In genomic region chr6:75437451-75438185, GRCh38 we compare ENCODE assay signal across 11 cellular contexts. TPM values are rescaled to one million over a fixed set of nuclear protein-coding genes. Genes with fewer than 3 reads are reported as not detected.
A peak's percentile ranks its signal among the peaks of the same experiment; 100 is the strongest.
DNase-seq lines count a peak whose midpoint lies in the region; ATAC-seq and TF ChIP-seq lines count a peak whose summit lies in the region.
"Had no signal": no experiment of that assay in that cellular context is flagged by ENCODE, and none has a peak within 500 bp of the region (broad histone marks: within the 10 kb centered on the region; RNA-seq: fewer than 3 reads in every experiment).

No MANE protein-coding gene starts in this region.

- CTCF ChIA-PET in activated CD8-positive, alpha-beta T cell treated with anti-CD3 and anti-CD28 coated beads for 36 hours (lab: Charles Lee) = interaction anchor here (0.6 to 1.1 kb wide), 2 partner anchors 137 to 140 kb away, joined by 3 to 4 read pairs; no protein-coding TSS in a partner anchor
- CTCF ChIA-PET in WTC11 (lab: Charles Lee) = no interaction called here

- no peak for ATAC-seq in activated CD8-positive, alpha-beta T cell treated with anti-CD3 and anti-CD28 coated beads for 36 hours
- no peak for ATAC-seq in WTC11

- H3K4me3 Mint-ChIP-seq in activated CD8-positive, alpha-beta T cell treated with anti-CD3 and anti-CD28 coated beads for 36 hours = no peak overlapping the region
- no peak overlapping the region for H3K4me3 Mint-ChIP-seq in WTC11
- H3K4me3 Mint-ChIP-seq: activated B cell treated with CpG ODN at 0.5 μM for 24 hours; CD8-positive, alpha-beta memory T cell had no signal

- peaks cover 12% of the 10 kb centered on the region for H3K4me1 ChIP-seq in stomach smooth muscle (ENCODE audit: control insufficient read depth, insufficient read depth, low read length)

- peaks cover 2% of the 10 kb centered on the region for H3K9me3 Mint-ChIP-seq in activated CD8-positive, alpha-beta T cell treated with anti-CD3 and anti-CD28 coated beads for 36 hours
- H3K9me3 Mint-ChIP-seq in WTC11 = peaks cover 1% of the 10 kb centered on the region
- H3K9me3 Mint-ChIP-seq: activated B cell treated with CpG ODN at 0.5 μM for 24 hours; activated T-helper 2 cell treated with anti-CD3 and anti-CD28 coated beads, Interferon-gamma antibody, Interleukin-2, Interleukin-4, amounts not matched to agents 10 μg/mL and 5 μg/mL and 100 μg/mL, durations not matched to agents 14 hours and 24 hours and 36 hours had no signal

- TF ChIP-seq CTCF in kidney epithelial cell (IDR thresholded peaks at IDR 0.05; ENCODE audit: insufficient read depth, low read length, poor library complexity, severe bottlenecking) = no peak
- TF ChIP-seq CTCF in activated CD8-positive, alpha-beta T cell treated with anti-CD3 and anti-CD28 coated beads for 36 hours (IDR thresholded peaks at IDR 0.05) = no peak
- no peak for TF ChIP-seq CTCF in WTC11 (IDR thresholded peaks at IDR 0.05)

- DNase-seq in HCEC 1CT (peak; percentile 57), cerebellar cortex (ENCODE audit: low spot score) (peak; percentile 8), kidney epithelial cell (ENCODE audit: low read depth) (peak; percentile 32), ecto neural progenitor cell (ENCODE audit: low spot score) (no peak), ACHN (no peak), WTC11 (ENCODE audit: low spot score) (no peak)
- DNase-seq in activated CD8-positive, alpha-beta T cell treated with anti-CD3 and anti-CD28 coated beads for 36 hours = no peak
- DNase-seq: activated B cell treated with CpG ODN at 0.5 μM for 24 hours; CD8-positive, alpha-beta memory T cell had no signal

- H3K27me3 Mint-ChIP-seq in activated CD8-positive, alpha-beta T cell treated with anti-CD3 and anti-CD28 coated beads for 36 hours = peaks cover 16% of the 10 kb centered on the region
- no peaks in the 10 kb centered on the region for H3K27me3 Mint-ChIP-seq in WTC11 (ENCODE audit: low read depth)
- H3K27me3 Mint-ChIP-seq: activated B cell treated with CpG ODN at 0.5 μM for 24 hours had no signal

- intact Hi-C loops in activated CD8-positive, alpha-beta T cell treated with anti-CD3 and anti-CD28 coated beads for 36 hours (cut with micrococcal nuclease) = no loop called here

- in situ Hi-C loops in ACHN (cut with HindIII; ENCODE audit: low pct_ligation_motif_present, low pct_unique_long_range_greater_than_20kb, low sequenced_read_pairs) = no loop called here

- no peaks in the 10 kb centered on the region for H3K9me3 ChIP-seq in stomach smooth muscle (ENCODE audit: control insufficient read depth in 2 of 2, low read length in 2 of 2)

- H3K9ac ChIP-seq in stomach smooth muscle (ENCODE audit: low read length in 2 of 2) = peak overlapping the region; percentile 3 to 31

- POLR2A ChIA-PET in activated CD8-positive, alpha-beta T cell treated with anti-CD3 and anti-CD28 coated beads for 36 hours (lab: Charles Lee) = interaction anchor here (0.6 kb wide), 1 partner anchor 18 kb away, joined by 3 read pairs; no protein-coding TSS in a partner anchor
- POLR2A ChIA-PET in WTC11 (lab: Charles Lee) = no interaction called here

- H3K27ac Mint-ChIP-seq in activated CD8-positive, alpha-beta T cell treated with anti-CD3 and anti-CD28 coated beads for 36 hours = no peak overlapping the region
- H3K27ac Mint-ChIP-seq in WTC11 = no peak overlapping the region
- H3K27ac Mint-ChIP-seq: activated B cell treated with CpG ODN at 0.5 μM for 24 hours; activated T-helper 2 cell treated with anti-CD3 and anti-CD28 coated beads, Interferon-gamma antibody, Interleukin-2, Interleukin-4, amounts not matched to agents 10 μg/mL and 5 μg/mL and 100 μg/mL, durations not matched to agents 14 hours and 24 hours and 36 hours; CD8-positive, alpha-beta memory T cell had no signal

- peak overlapping the region; percentile 50 for H3K27ac ChIP-seq in stomach smooth muscle (ENCODE audit: low read length)

- H3K4me3 ChIP-seq in kidney epithelial cell (ENCODE audit: low read depth, low read length) = no peak overlapping the region
- H3K4me3 ChIP-seq in stomach smooth muscle (ENCODE audit: low read length in 2 of 2) = peak overlapping the region in 1 of 2 donors; percentile 9

- H3K36me3 ChIP-seq in kidney epithelial cell (ENCODE audit: control insufficient read depth, insufficient read depth, low read length) (no peaks in the 10 kb centered on the region), stomach smooth muscle (ENCODE audit: control insufficient read depth in 2 of 2, insufficient read depth in 2 of 2, low read length in 2 of 2) (no peaks in the 10 kb centered on the region)

- no peaks in the 10 kb centered on the region for H3K4me1 Mint-ChIP-seq in activated CD8-positive, alpha-beta T cell treated with anti-CD3 and anti-CD28 coated beads for 36 hours (ENCODE audit: low read depth)
- no peaks in the 10 kb centered on the region for H3K4me1 Mint-ChIP-seq in WTC11
- H3K4me1 Mint-ChIP-seq: activated B cell treated with CpG ODN at 0.5 μM for 24 hours; CD8-positive, alpha-beta memory T cell had no signal

- H3K27me3 ChIP-seq in kidney epithelial cell (ENCODE audit: control insufficient read depth, insufficient read depth, low read length) (no peaks in the 10 kb centered on the region), stomach smooth muscle (ENCODE audit: control insufficient read depth in 1 of 2, insufficient read depth in 2 of 2, low read length in 2 of 2) (no peaks in the 10 kb centered on the region)

- H3K36me3 Mint-ChIP-seq in activated CD8-positive, alpha-beta T cell treated with anti-CD3 and anti-CD28 coated beads for 36 hours (ENCODE audit: low read depth) = no peaks in the 10 kb centered on the region
- peaks cover under 1% of the 10 kb centered on the region; the same call in 1 of the 2 replicates for H3K36me3 Mint-ChIP-seq in WTC11
- H3K36me3 Mint-ChIP-seq: CD8-positive, alpha-beta memory T cell had no signal

TF ChIP-seq in WTC11, 78 proteins besides CTCF, POLR2A, EP300 and RAD21:
- TF ChIP-seq NFYB (CRISPR knock-in tag; conservative IDR thresholded peaks at IDR 0.05; ENCODE audit: low read depth) = no peak

RNA-seq across cellular contexts. Expression of gene FILIP1, which starts 56.0 kb away (rescaled TPM):
- total RNA-seq in kidney epithelial cell (0.04 and 0.21 TPM in 2 replicates), WTC11 (2021) (2.9 to 5.6 TPM (median 5.1 TPM) in 3 replicates)
- total RNA-seq in activated CD8-positive, alpha-beta T cell treated with anti-CD3 and anti-CD28 coated beads for 36 hours = under 1 TPM in 1 of 2 experiments, not detected in 1; 0.07 TPM
- total RNA-seq: activated B cell treated with CpG ODN at 0.5 μM for 24 hours; activated T-helper 2 cell treated with anti-CD3 and anti-CD28 coated beads, Interferon-gamma antibody, Interleukin-2, Interleukin-4, amounts not matched to agents 10 μg/mL and 5 μg/mL and 100 μg/mL, durations not matched to agents 14 hours and 24 hours and 36 hours; CD8-positive, alpha-beta memory T cell had no signal

Comparison
In these comparisons a context has a peak if more than half of its experiments do, and no peak if none do; other contexts are left out.
1. DNase-seq: peak in HCEC 1CT (single experiment), cerebellar cortex (single experiment) and kidney epithelial cell (single experiment); none in ecto neural progenitor cell (single experiment), ACHN (single experiment), activated CD8-positive, alpha-beta T cell treated with anti-CD3 and anti-CD28 coated beads for 36 hours (single experiment) and WTC11 (single experiment).